In genomic region chr18:6414723-6415362, GRCh38 we compare ENCODE assay signal across 8 cellular contexts. TPM values are rescaled to one million over a fixed set of nuclear protein-coding genes. Genes with fewer than 3 reads are reported as not detected.
DNase-seq lines count a peak whose midpoint lies in the region; ATAC-seq and TF ChIP-seq lines count a peak whose summit lies in the region.

TSS of gene L3MBTL4 (minus strand) at chr18:6414911. CDS start at chr18:6311625, 103,286 bp downstream.

- H3K27me3 Mint-ChIP-seq in WTC11 (ENCODE audit: low read depth) (peaks cover 31% of the 10 kb centered on the region), osteocyte (ENCODE audit: unreplicated experiment) (peaks cover 51% of the 10 kb centered on the region)

- H3K4me1 Mint-ChIP-seq in WTC11, result peaks cover 12% of the 10 kb centered on the region
- H3K4me1 Mint-ChIP-seq in osteocyte (ENCODE audit: unreplicated experiment), result peaks cover 7% of the 10 kb centered on the region

- peak; percentile 19 for DNase-seq in CD1c-positive myeloid dendritic cell (ENCODE audit: extremely low spot score)
- DNase-seq in WTC11 (ENCODE audit: low spot score), result peak; percentile 36
- DNase-seq in head of caudate nucleus, result peak in 41 of 42 donors; percentile 23 to 83 (median 70)
- no peak for DNase-seq in osteocyte (ENCODE audit: extremely low spot score, unreplicated experiment)
- no peak for DNase-seq in EL
- no peak for DNase-seq in inferior parietal cortex (ENCODE audit: extremely low spot score)

- ATAC-seq in GM18867 (IDR thresholded peaks at IDR 0.05; ENCODE audit: unreplicated experiment) (peak; percentile 62), HG03039 (IDR thresholded peaks at IDR 0.05; ENCODE audit: unreplicated experiment) (peak; percentile 64), WTC11 (peak; percentile 54)

- POLR2A ChIA-PET in WTC11 (lab: Charles Lee), result no interaction called here

- intact Hi-C loops in head of caudate nucleus (cut with DNase I), result loop anchor here (10.0 kb wide), 1 partner anchor 990 kb away; no protein-coding TSS in a partner anchor

- no peaks in the 10 kb centered on the region for H3K9me3 Mint-ChIP-seq in WTC11
- no peaks in the 10 kb centered on the region for H3K9me3 Mint-ChIP-seq in osteocyte (ENCODE audit: unreplicated experiment)

- H3K4me3 Mint-ChIP-seq in WTC11, result peak within 1 kb of the TSS; percentile 92
- H3K4me3 Mint-ChIP-seq in osteocyte (ENCODE audit: unreplicated experiment), result peak within 1 kb of the TSS; percentile 78

- H3K27ac Mint-ChIP-seq in WTC11 (peak within 1 kb of the TSS; percentile 54; the same call in 1 of the 2 replicates), osteocyte (ENCODE audit: unreplicated experiment) (no peak within 1 kb of the TSS)

- H3K36me3 Mint-ChIP-seq in WTC11 (no peaks in the 10 kb centered on the region), osteocyte (ENCODE audit: unreplicated experiment) (peaks cover 2% of the 10 kb centered on the region)

- CTCF ChIA-PET in WTC11 (lab: Charles Lee), result interaction anchor here (0.9 to 1.3 kb wide), 4 partner anchors 13 to 108 kb away, joined by 3 to 8 read pairs (median 6); no protein-coding TSS in a partner anchor

- TF ChIP-seq CTCF in WTC11 (IDR thresholded peaks at IDR 0.05) (no peak), osteocyte (IDR thresholded peaks at IDR 0.05) (no peak)

TF ChIP-seq in WTC11, 78 proteins besides CTCF, POLR2A, EP300 and RAD21:
- TF ChIP-seq ZSCAN18 (CRISPR knock-in tag; IDR thresholded peaks at IDR 0.05), result no peak
- no peak for TF ChIP-seq MYBL2 (CRISPR knock-in tag; IDR thresholded peaks at IDR 0.05)
- TF ChIP-seq ZNF423 (CRISPR knock-in tag; IDR thresholded peaks at IDR 0.05), result peak; percentile 66; the same call in 1 of the 2 replicates
- 0 out of 2 replicates have a peak, but pooled peaks have one; percentile 27 for TF ChIP-seq KAT7 (CRISPR knock-in tag; IDR thresholded peaks at IDR 0.05; ENCODE audit: borderline replicate concordance)

RNA-seq across cellular contexts. Expression of gene L3MBTL4, which starts in this region (rescaled TPM):
- total RNA-seq in WTC11 (2021) (1.3 to 1.8 TPM (median 1.4 TPM) in 3 replicates), osteocyte (0.29 and 0.59 TPM in 2 replicates)

Comparison
In these comparisons a context has a peak if more than half of its experiments do, and no peak if none do; other contexts are left out.
1. DNase-seq: peak in CD1c-positive myeloid dendritic cell (single experiment), WTC11 (single experiment) and head of caudate nucleus (41 of 42); none in osteocyte (single experiment), EL (single experiment) and inferior parietal cortex (single experiment).
2. Peak in every context shown above with its lines, with median percentiles within 50 percentile points of each other: ATAC-seq.